Comparison of ENCODE assay signal across 26 cellular contexts in genomic region chr3:156251424-156251823, GRCh38.
"Had no signal": no experiment of that assay in that cellular context is flagged by ENCODE, and none has a peak within 500 bp of the region (broad histone marks: within the 10 kb centered on the region; RNA-seq: fewer than 3 reads in every experiment).

No MANE protein-coding gene starts in this region.

- H3K27me3 ChIP-seq: ascending aorta, breast epithelium, cardiac muscle cell, dorsolateral prefrontal cortex had no signal

- H3K4me3 ChIP-seq: ascending aorta, breast epithelium, cardiac muscle cell, coronary artery, dorsolateral prefrontal cortex had no signal

- ATAC-seq: activated naive CD4-positive, alpha-beta T cell treated with anti-CD3 and anti-CD28 coated beads, Interleukin-2, amount 50 U/mL, for 72 hours; activated T-cell treated with anti-CD3 and anti-CD28 coated beads, Interleukin-2, amount 50 U/mL, for 72 hours; esophagus mucosa had no signal

- H3K9me3 ChIP-seq: ascending aorta, breast epithelium had no signal

- DNase-seq: activated CD4-positive, alpha-beta memory T cell treated with anti-CD3 and anti-CD28 coated beads, Interleukin-2, amount 10 ng/mL, durations not matched to agents 7 days and 5 days; activated CD4-positive, alpha-beta T cell treated with anti-CD3 and anti-CD28 coated beads for 1 hour; activated CD4-positive, alpha-beta T cell treated with anti-CD3 and anti-CD28 coated beads for 4 hours; activated CD4-positive, alpha-beta T cell treated with anti-CD3 and anti-CD28 coated beads, Interleukin-2, amount 10 ng/mL, durations not matched to agents 7 days and 5 days; activated CD4-positive, alpha-beta T cell treated with anti-CD3 and anti-CD28 coated beads, Interleukin-2, amount 50 U/mL, for 4 hours; activated CD8-positive, alpha-beta memory T cell treated with anti-CD3 and anti-CD28 coated beads, Interleukin-2, amount 50 U/mL, for 48 hours; activated gamma-delta T cell; activated naive CD4-positive, alpha-beta T cell; activated naive CD4-positive, alpha-beta T cell treated with anti-CD3 and anti-CD28 coated beads, Interleukin-2, amount 10 ng/mL, durations not matched to agents 7 days and 5 days; activated naive CD8-positive, alpha-beta T cell treated with anti-CD3 and anti-CD28 coated beads, Interleukin-2, amount 10 ng/mL, durations not matched to agents 7 days and 5 days; activated T-cell treated with anti-CD3 and anti-CD28 coated beads for 4 hours; activated T-cell treated with anti-CD3 and anti-CD28 coated beads, Interleukin-2, amount 50 U/mL, for 24 hours; activated T-cell treated with anti-CD3 and anti-CD28 coated beads, Interleukin-2, amount 50 U/mL, for 72 hours; central memory CD4-positive, alpha-beta T cell; dorsolateral prefrontal cortex; effector memory CD4-positive, alpha-beta T cell; endodermal cell; foreskin fibroblast; head of caudate nucleus; T-helper 2 cell had no signal

- H3K27ac ChIP-seq: ascending aorta, breast epithelium, cardiac muscle cell, coronary artery, dorsolateral prefrontal cortex had no signal

- H3K36me3 ChIP-seq: ascending aorta, breast epithelium, cardiac muscle cell had no signal

- H3K4me1 ChIP-seq: ascending aorta, breast epithelium had no signal
